In genomic region chr2:29123584-29124349, GRCh38 we compare ENCODE assay signal across 11 cellular contexts. TPM values are rescaled to one million over a fixed set of nuclear protein-coding genes. Genes with fewer than 3 reads are reported as not detected.
A peak's percentile ranks its signal among the peaks of the same experiment; 100 is the strongest.
DNase-seq lines count a peak whose midpoint lies in the region; ATAC-seq and TF ChIP-seq lines count a peak whose summit lies in the region.
"Had no signal": no experiment of that assay in that cellular context is flagged by ENCODE, and none has a peak within 500 bp of the region (broad histone marks: within the 10 kb centered on the region; RNA-seq: fewer than 3 reads in every experiment).

No MANE protein-coding gene starts in this region.

- 79% methylated on average over 3 of the region's 3 CpGs for WGBS in smooth muscle cell (ENCODE audit: low lambda C conversion rate)

- H3K79me2 ChIP-seq in smooth muscle cell (ENCODE audit: low read depth): peaks cover 54% of the 10 kb centered on the region

- H4K20me1 ChIP-seq in smooth muscle cell (ENCODE audit: low read depth): no peaks in the 10 kb centered on the region

- no peak overlapping the region for H3K9ac ChIP-seq in smooth muscle cell (ENCODE audit: low read depth)
- H3K9ac ChIP-seq: neural progenitor cell had no signal

- POLR2A ChIA-PET in activated CD4-positive, alpha-beta memory T cell treated with anti-CD3 and anti-CD28 coated beads for 36 hours (lab: Charles Lee): no interaction called here
- POLR2A ChIA-PET in activated CD4-positive, alpha-beta memory T cell treated with anti-CD3 and anti-CD28 coated beads, Interleukin-2, amount 10 ng/mL, durations not matched to agents 7 days and 5 days (lab: Charles Lee): no interaction called here

- no peaks in the 10 kb centered on the region for H3K27me3 Mint-ChIP-seq in activated CD4-positive, alpha-beta memory T cell treated with anti-CD3 and anti-CD28 coated beads for 36 hours
- H3K27me3 Mint-ChIP-seq in activated CD4-positive, alpha-beta memory T cell treated with anti-CD3 and anti-CD28 coated beads, Interleukin-2, amount 10 ng/mL, durations not matched to agents 7 days and 5 days: no peaks in the 10 kb centered on the region
- H3K27me3 Mint-ChIP-seq: brain had no signal

- CTCF ChIA-PET in activated CD4-positive, alpha-beta memory T cell treated with anti-CD3 and anti-CD28 coated beads for 36 hours (lab: Charles Lee): no interaction called here
- CTCF ChIA-PET in activated CD4-positive, alpha-beta memory T cell treated with anti-CD3 and anti-CD28 coated beads, Interleukin-2, amount 10 ng/mL, durations not matched to agents 7 days and 5 days (lab: Charles Lee): no interaction called here

- no peak overlapping the region for H3K4me3 Mint-ChIP-seq in activated CD4-positive, alpha-beta memory T cell treated with anti-CD3 and anti-CD28 coated beads for 36 hours
- no peak overlapping the region for H3K4me3 Mint-ChIP-seq in activated CD4-positive, alpha-beta memory T cell treated with anti-CD3 and anti-CD28 coated beads, Interleukin-2, amount 10 ng/mL, durations not matched to agents 7 days and 5 days
- H3K4me3 Mint-ChIP-seq: brain, neural progenitor cell had no signal

- ATAC-seq in RWPE2 (ENCODE audit: low read depth) (peak; percentile 95), HG03378 (IDR thresholded peaks at IDR 0.05; ENCODE audit: unreplicated experiment) (no peak), HG02610 (IDR thresholded peaks at IDR 0.05; ENCODE audit: unreplicated experiment) (no peak)

- H3K9me3 ChIP-seq in RWPE2 (ENCODE audit: severe bottlenecking) (peaks cover 18% of the 10 kb centered on the region), smooth muscle cell (replicated peaks; ENCODE audit: low read depth) (no peaks in the 10 kb centered on the region)

- no peaks in the 10 kb centered on the region for H3K27me3 ChIP-seq in RWPE2 (ENCODE audit: insufficient read depth, poor library complexity, severe bottlenecking)
- no peaks in the 10 kb centered on the region for H3K27me3 ChIP-seq in smooth muscle cell (ENCODE audit: low read depth)

- H3K4me1 ChIP-seq in RWPE2 (ENCODE audit: insufficient read depth, poor library complexity, severe bottlenecking) (peaks cover 43% of the 10 kb centered on the region), smooth muscle cell (ENCODE audit: low read depth) (no peaks in the 10 kb centered on the region)
- H3K4me1 ChIP-seq: neural progenitor cell had no signal

- no peak overlapping the region for H3K4me2 ChIP-seq in smooth muscle cell
- H3K4me2 ChIP-seq: neural progenitor cell had no signal

- H3K4me1 Mint-ChIP-seq in activated CD4-positive, alpha-beta memory T cell treated with anti-CD3 and anti-CD28 coated beads for 36 hours (ENCODE audit: low read depth): peaks cover 69% of the 10 kb centered on the region
- H3K4me1 Mint-ChIP-seq in activated CD4-positive, alpha-beta memory T cell treated with anti-CD3 and anti-CD28 coated beads, Interleukin-2, amount 10 ng/mL, durations not matched to agents 7 days and 5 days: peaks cover 42% of the 10 kb centered on the region
- H3K4me1 Mint-ChIP-seq: neural progenitor cell had no signal

- no peaks in the 10 kb centered on the region for H3F3A ChIP-seq in smooth muscle cell (ENCODE audit: low read depth)

- H3K36me3 Mint-ChIP-seq in activated CD4-positive, alpha-beta memory T cell treated with anti-CD3 and anti-CD28 coated beads for 36 hours: peaks cover 43% of the 10 kb centered on the region
- H3K36me3 Mint-ChIP-seq in activated CD4-positive, alpha-beta memory T cell treated with anti-CD3 and anti-CD28 coated beads, Interleukin-2, amount 10 ng/mL, durations not matched to agents 7 days and 5 days (ENCODE audit: low read depth): peaks cover 75% of the 10 kb centered on the region

- peaks cover 83% of the 10 kb centered on the region for H3K36me3 ChIP-seq in RWPE2 (ENCODE audit: low read depth)
- H3K36me3 ChIP-seq in smooth muscle cell (ENCODE audit: low read depth): no peaks in the 10 kb centered on the region
- H3K36me3 ChIP-seq: neural progenitor cell had no signal

- H3K27ac ChIP-seq in RWPE2 (ENCODE audit: poor library complexity, severe bottlenecking): peak overlapping the region; percentile 95
- peak overlapping the region; percentile 97 for H3K27ac ChIP-seq in epithelial cell of prostate
- H3K27ac ChIP-seq in smooth muscle cell (ENCODE audit: low read depth): peak overlapping the region; percentile 90
- H3K27ac ChIP-seq: neural progenitor cell had no signal

- intact Hi-C loops in activated CD4-positive, alpha-beta memory T cell treated with anti-CD3 and anti-CD28 coated beads for 36 hours (cut with micrococcal nuclease): no loop called here

- TF ChIP-seq CTCF in RWPE2 (IDR thresholded peaks at IDR 0.05; ENCODE audit: poor library complexity, severe bottlenecking) (no peak), smooth muscle cell (IDR thresholded peaks at IDR 0.05; ENCODE audit: borderline replicate concordance, insufficient read depth, poor library complexity, severe bottlenecking) (no peak)

- H2AFZ ChIP-seq in smooth muscle cell (ENCODE audit: low read depth): no peak overlapping the region
- H2AFZ ChIP-seq: neural progenitor cell had no signal

- H3K4me3 ChIP-seq in RWPE2 (ENCODE audit: severe bottlenecking): no peak overlapping the region
- no peak overlapping the region for H3K4me3 ChIP-seq in smooth muscle cell
- H3K4me3 ChIP-seq: neural progenitor cell had no signal

- peak overlapping the region; percentile 21 for H3K27ac Mint-ChIP-seq in activated CD4-positive, alpha-beta memory T cell treated with anti-CD3 and anti-CD28 coated beads for 36 hours
- H3K27ac Mint-ChIP-seq in activated CD4-positive, alpha-beta memory T cell treated with anti-CD3 and anti-CD28 coated beads, Interleukin-2, amount 10 ng/mL, durations not matched to agents 7 days and 5 days: no peak overlapping the region
- H3K27ac Mint-ChIP-seq: neural progenitor cell had no signal

- DNase-seq in activated CD4-positive, alpha-beta memory T cell treated with anti-CD3 and anti-CD28 coated beads for 36 hours: peak; percentile 33
- no peak for DNase-seq in activated CD4-positive, alpha-beta memory T cell treated with anti-CD3 and anti-CD28 coated beads, Interleukin-2, amount 10 ng/mL, durations not matched to agents 7 days and 5 days
- DNase-seq in RWPE2 (ENCODE audit: low spot score) (peak; percentile 72), epithelial cell of prostate (ENCODE audit: low read depth, low spot score) (peak; percentile 52), smooth muscle cell (lab: John Stamatoyannopoulos, UW; ENCODE audit: unreplicated experiment) (no peak), CD1c-positive myeloid dendritic cell (ENCODE audit: extremely low spot score) (no peak)
- DNase-seq: NCI-H510A treated with DMSO at 0.1 percent for 48 hours had no signal

- peaks cover 13% of the 10 kb centered on the region for H3K9me3 Mint-ChIP-seq in activated CD4-positive, alpha-beta memory T cell treated with anti-CD3 and anti-CD28 coated beads for 36 hours
- H3K9me3 Mint-ChIP-seq in activated CD4-positive, alpha-beta memory T cell treated with anti-CD3 and anti-CD28 coated beads, Interleukin-2, amount 10 ng/mL, durations not matched to agents 7 days and 5 days: peaks cover 23% of the 10 kb centered on the region

RNA-seq across cellular contexts. Expression of gene CLIP4, which starts 8.6 kb away (rescaled TPM):
- 10 to 100 TPM; 26.5 to 27.9 TPM for total RNA-seq in activated CD4-positive, alpha-beta memory T cell treated with anti-CD3 and anti-CD28 coated beads for 36 hours
- total RNA-seq in activated CD4-positive, alpha-beta memory T cell treated with anti-CD3 and anti-CD28 coated beads, Interleukin-2, amount 10 ng/mL, durations not matched to agents 7 days and 5 days: 10 to 100 TPM; 31.7 to 33.7 TPM
- total RNA-seq in smooth muscle cell: 18.9 and 27.1 TPM in 2 replicates
- 5.7 and 12.5 TPM in 2 replicates for polyA plus RNA-seq in smooth muscle cell

RNA-seq across cellular contexts. Expression of gene PCARE, which starts 49.4 kb away (rescaled TPM):
- not detected for total RNA-seq in activated CD4-positive, alpha-beta memory T cell treated with anti-CD3 and anti-CD28 coated beads for 36 hours
- not detected for total RNA-seq in activated CD4-positive, alpha-beta memory T cell treated with anti-CD3 and anti-CD28 coated beads, Interleukin-2, amount 10 ng/mL, durations not matched to agents 7 days and 5 days
- not detected in 2 replicates for total RNA-seq in smooth muscle cell
- not detected in 2 replicates for polyA plus RNA-seq in smooth muscle cell

Comparison
In these comparisons a context has a peak if more than half of its experiments do, and no peak if none do; other contexts are left out.
1. DNase-seq: peak in activated CD4-positive, alpha-beta memory T cell treated with anti-CD3 and anti-CD28 coated beads for 36 hours (single experiment), RWPE2 (single experiment) and epithelial cell of prostate (single experiment); none in activated CD4-positive, alpha-beta memory T cell treated with anti-CD3 and anti-CD28 coated beads, Interleukin-2, amount 10 ng/mL, durations not matched to agents 7 days and 5 days (single experiment), smooth muscle cell (single experiment) and CD1c-positive myeloid dendritic cell (single experiment).
2. Peak in every context shown above with its lines, with median percentiles within 50 percentile points of each other: H3K27ac ChIP-seq.